17 cellular contexts compared by ENCODE assay signal in the genomic region with DNA sequence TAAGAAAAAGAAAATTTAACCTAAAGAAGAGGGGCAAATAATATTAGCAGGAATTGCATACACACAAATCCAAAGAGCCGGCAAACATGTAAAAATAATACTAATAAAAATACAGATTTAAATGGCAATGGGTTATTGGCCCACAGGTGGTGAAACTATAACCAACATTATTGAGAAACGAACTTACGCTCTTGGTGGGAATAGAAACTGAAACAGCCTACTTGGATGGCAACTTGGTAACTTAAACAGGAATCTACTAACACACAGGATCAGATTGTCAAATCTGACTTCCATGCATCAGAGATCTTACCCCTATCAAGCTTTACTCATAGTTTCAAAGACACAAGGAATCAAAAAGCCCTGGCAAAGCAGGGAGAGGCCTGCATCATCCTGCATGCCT.
"Had no signal": no experiment of that assay in that cellular context is flagged by ENCODE, and none has a peak within 500 bp of the region (broad histone marks: within the 10 kb centered on the region; RNA-seq: fewer than 3 reads in every experiment).

No MANE protein-coding gene starts in this region.

- H3K36me3 ChIP-seq: breast epithelium, prostate gland had no signal

- H3K4me3 ChIP-seq: breast epithelium, prostate gland, skin epidermis, testis had no signal

- DNase-seq: activated CD8-positive, alpha-beta memory T cell treated with anti-CD3 and anti-CD28 coated beads, Interleukin-2, amount 10 ng/mL, durations not matched to agents 7 days and 5 days; activated CD8-positive, alpha-beta T cell treated with anti-CD3 and anti-CD28 coated beads, Interleukin-2, amount 10 ng/mL, durations not matched to agents 7 days and 5 days; activated naive CD4-positive, alpha-beta T cell; activated T-cell treated with anti-CD3 and anti-CD28 coated beads, Interleukin-2, amount 50 U/mL, for 48 hours; islet precursor cell; left cardiac atrium; left ventricle myocardium superior; retina; stimulated activated CD4-positive, alpha-beta T cell treated with anti-CD3 and anti-CD28 coated beads, Interleukin-12 subunit alpha, Interleukin-12 subunit beta, amount 100 ng/mL, for 4 hours; stimulated activated CD4-positive, alpha-beta T cell treated with anti-CD3 and anti-CD28 coated beads, Interleukin-4, amount 100 ng/mL, for 1 hour; stimulated activated naive CD8-positive, alpha-beta T cell treated with anti-CD3 and anti-CD28 coated beads, Interleukin-15, Interleukin-2, amounts not matched to agents 100 U/mL and 50 U/mL, for 24 hours; testis had no signal

- H3K27ac ChIP-seq: breast epithelium, prostate gland, skin epidermis, testis had no signal

- H3K27me3 ChIP-seq: breast epithelium, testis had no signal

- H3K9me3 ChIP-seq: breast epithelium, prostate gland, testis had no signal

- H3K4me1 ChIP-seq: breast epithelium, prostate gland, testis had no signal

- ATAC-seq: activated CD8-positive, alpha-beta memory T cell treated with anti-CD3 and anti-CD28 coated beads, Interleukin-2, amount 10 ng/mL, durations not matched to agents 7 days and 5 days; activated CD8-positive, alpha-beta T cell treated with anti-CD3 and anti-CD28 coated beads, Interleukin-2, amount 10 ng/mL, durations not matched to agents 7 days and 5 days; activated naive CD4-positive, alpha-beta T cell treated with anti-CD3 and anti-CD28 coated beads, Interleukin-2, amount 50 U/mL, for 72 hours; left cardiac atrium; left ventricle myocardium superior; sciatic nerve; stimulated activated naive CD8-positive, alpha-beta T cell treated with anti-CD3 and anti-CD28 coated beads, Interleukin-15, Interleukin-2, amounts not matched to agents 100 U/mL and 50 U/mL, for 24 hours had no signal
